1 cellular context compared by ENCODE assay signal in the genomic region with DNA sequence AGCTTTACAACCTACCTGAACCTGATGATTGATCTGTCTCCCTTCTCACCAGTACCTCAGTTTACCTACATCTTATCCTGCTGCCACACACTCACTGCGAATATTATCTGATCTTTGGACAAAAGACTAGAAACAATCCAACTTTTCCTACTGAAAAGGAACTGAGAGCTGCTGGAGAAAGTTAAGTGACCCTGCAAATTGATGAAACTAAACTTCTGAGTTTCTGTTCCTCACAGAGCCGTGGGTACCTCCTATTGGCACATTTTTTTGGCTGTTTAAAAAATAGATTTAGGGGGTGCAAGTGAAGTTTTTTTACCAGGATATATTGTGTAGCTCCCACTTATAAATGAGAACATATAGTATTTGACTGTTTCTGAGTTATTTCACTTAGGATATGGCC.
TF ChIP-seq lines count a peak whose summit lies in the region.

No MANE protein-coding gene starts in this region.

TF ChIP-seq in H1, 55 proteins besides CTCF, POLR2A, EP300 and RAD21 (continued from another document):
- TF ChIP-seq, protein P1, sequence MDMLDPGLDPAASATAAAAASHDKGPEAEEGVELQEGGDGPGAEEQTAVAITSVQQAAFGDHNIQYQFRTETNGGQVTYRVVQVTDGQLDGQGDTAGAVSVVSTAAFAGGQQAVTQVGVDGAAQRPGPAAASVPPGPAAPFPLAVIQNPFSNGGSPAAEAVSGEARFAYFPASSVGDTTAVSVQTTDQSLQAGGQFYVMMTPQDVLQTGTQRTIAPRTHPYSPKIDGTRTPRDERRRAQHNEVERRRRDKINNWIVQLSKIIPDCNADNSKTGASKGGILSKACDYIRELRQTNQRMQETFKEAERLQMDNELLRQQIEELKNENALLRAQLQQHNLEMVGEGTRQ (IDR thresholded peaks at IDR 0.05; ENCODE audit: low read length), result no peak
- TF ChIP-seq HDAC2 (IDR thresholded peaks at IDR 0.05; ENCODE audit: borderline replicate concordance in 1 of 2, low read depth in 2 of 2, low read length in 2 of 2), result no peak
TF ChIP-seq in H1: peak in this region for 0.
